8 cellular contexts compared by ENCODE assay signal in genomic region chr7:76461463-76462101, GRCh38. TPM values are rescaled to one million over a fixed set of nuclear protein-coding genes. Genes with fewer than 3 reads are reported as not detected.
DNase-seq lines count a peak whose midpoint lies in the region; ATAC-seq and TF ChIP-seq lines count a peak whose summit lies in the region.
"Not testable (repeated sequence)": the region's sequence is repeated elsewhere in the genome, so short reads cannot be mapped to it uniquely, and the experiment has no call there.

Gene DTX2 (plus strand): TSS chr7:76461709. CDS start chr7:76480510, 18,801 bp downstream.

- not testable (repeated sequence) for H2AFZ ChIP-seq in hepatocyte

- peak within 1 kb of the TSS; percentile 57 for H3K4me3 ChIP-seq in HUES6 (ENCODE audit: low read depth, low read length)
- H3K4me3 ChIP-seq in brain microvascular endothelial cell (ENCODE audit: low read depth, low read length) = peak within 1 kb of the TSS; percentile 49
- H3K4me3 ChIP-seq in hepatocyte = peak within 1 kb of the TSS; percentile 52
- H3K4me3 ChIP-seq in prostate gland = peak within 1 kb of the TSS; percentile 48 to 57
- peak within 1 kb of the TSS; percentile 40 for H3K4me3 ChIP-seq in urinary bladder (ENCODE audit: low read depth, low read length)

- H3K27ac ChIP-seq in HUES6 (ENCODE audit: low read depth, low read length); brain microvascular endothelial cell: not testable (repeated sequence)
- H3K27ac ChIP-seq in hepatocyte (peak within 1 kb of the TSS; percentile 62), prostate gland (peak within 1 kb of the TSS; percentile 79 to 81), urinary bladder (ENCODE audit: low read depth) (peak within 1 kb of the TSS; percentile 23)

- not testable (repeated sequence) for H3K79me2 ChIP-seq in hepatocyte

- H3K4me2 ChIP-seq in hepatocyte = not testable (repeated sequence)

- WGBS in hepatocyte (ENCODE audit: low lambda C conversion rate, missing lambda C conversion rate) = no CpG with 5 or more reads among the region's 54 CpGs
- no CpG with 5 or more reads among the region's 54 CpGs for WGBS in prostate gland
- WGBS in urinary bladder = 2% methylated on average over 19 of the region's 54 CpGs

- H3K4me3 Mint-ChIP-seq in activated CD4-positive, alpha-beta T cell treated with anti-CD3 and anti-CD28 coated beads, Interleukin-2, amount 10 ng/mL, durations not matched to agents 24 days and 14 days = peak within 1 kb of the TSS; percentile 67

- not testable (repeated sequence) for H3K9me3 Mint-ChIP-seq in activated CD4-positive, alpha-beta T cell treated with anti-CD3 and anti-CD28 coated beads, Interleukin-2, amount 10 ng/mL, durations not matched to agents 24 days and 14 days

- peak; percentile 89 for DNase-seq in activated CD4-positive, alpha-beta T cell treated with anti-CD3 and anti-CD28 coated beads, Interleukin-2, amount 10 ng/mL, durations not matched to agents 24 days and 14 days
- DNase-seq in brain microvascular endothelial cell; hepatocyte (ENCODE audit: low spot score); prostate gland (ENCODE audit: low spot score): not testable (repeated sequence)

- not testable (repeated sequence) for H4K20me1 ChIP-seq in hepatocyte (ENCODE audit: insufficient read depth, poor library complexity, severe bottlenecking)

- H3K27ac Mint-ChIP-seq in activated CD4-positive, alpha-beta T cell treated with anti-CD3 and anti-CD28 coated beads, Interleukin-2, amount 10 ng/mL, durations not matched to agents 24 days and 14 days = not testable (repeated sequence)

- intact Hi-C loops in activated CD4-positive, alpha-beta T cell treated with anti-CD3 and anti-CD28 coated beads, Interleukin-2, amount 10 ng/mL, durations not matched to agents 24 days and 14 days (cut with micrococcal nuclease); prostate gland (cut with DNase I): not testable (repeated sequence)

- not testable (repeated sequence) for H3K9me2 ChIP-seq in hepatocyte (replicated peaks; ENCODE audit: insufficient read depth)

- peak within 1 kb of the TSS; percentile 39 for H3K9ac ChIP-seq in HUES6 (ENCODE audit: low read length)

- H3K9me3 ChIP-seq in HUES6 (ENCODE audit: control insufficient read depth, insufficient read depth, low read depth, low read length); hepatocyte (ENCODE audit: low read depth); prostate gland: not testable (repeated sequence)

- not testable (repeated sequence) for H3K27me3 Mint-ChIP-seq in activated CD4-positive, alpha-beta T cell treated with anti-CD3 and anti-CD28 coated beads, Interleukin-2, amount 10 ng/mL, durations not matched to agents 24 days and 14 days

- not testable (repeated sequence) for H3K36me3 ChIP-seq in HUES6 (ENCODE audit: control insufficient read depth, insufficient read depth, low read length); brain microvascular endothelial cell (replicated peaks); hepatocyte (replicated peaks; ENCODE audit: insufficient read depth, low read depth); prostate gland; urinary bladder (ENCODE audit: insufficient read depth)

- H3K27me3 ChIP-seq in HUES6 (ENCODE audit: control insufficient read depth, insufficient read depth, low read length); brain microvascular endothelial cell (replicated peaks); hepatocyte; prostate gland (replicated peaks; ENCODE audit: insufficient read depth): not testable (repeated sequence)

- in situ Hi-C loops in brain microvascular endothelial cell (cut with HindIII; ENCODE audit: low pct_ligation_motif_present, low sequenced_read_pairs) = not testable (repeated sequence)

- peak; percentile 97 for ATAC-seq in GM18858 (IDR thresholded peaks at IDR 0.05; ENCODE audit: unreplicated experiment)
- ATAC-seq in HG02610 (IDR thresholded peaks at IDR 0.05; ENCODE audit: unreplicated experiment) = peak; percentile 95

- TF ChIP-seq CTCF in brain microvascular endothelial cell (IDR thresholded peaks at IDR 0.05; ENCODE audit: low read depth, low read length, missing control alignments); hepatocyte (IDR thresholded peaks at IDR 0.05; ENCODE audit: poor library complexity); prostate gland (IDR thresholded peaks at IDR 0.05): not testable (repeated sequence)

- TF ChIP-seq POLR2A in prostate gland (IDR thresholded peaks at IDR 0.05) = not testable (repeated sequence)

- not testable (repeated sequence) for H3K4me1 Mint-ChIP-seq in activated CD4-positive, alpha-beta T cell treated with anti-CD3 and anti-CD28 coated beads, Interleukin-2, amount 10 ng/mL, durations not matched to agents 24 days and 14 days

- not testable (repeated sequence) for H3K36me3 Mint-ChIP-seq in activated CD4-positive, alpha-beta T cell treated with anti-CD3 and anti-CD28 coated beads, Interleukin-2, amount 10 ng/mL, durations not matched to agents 24 days and 14 days (ENCODE audit: low read depth)

- H3K4me1 ChIP-seq in HUES6 (ENCODE audit: control insufficient read depth, insufficient read depth, low read length); hepatocyte (ENCODE audit: insufficient read depth); prostate gland (replicated peaks); urinary bladder (ENCODE audit: insufficient read depth): not testable (repeated sequence)

RNA-seq across cellular contexts. Expression of gene DTX2, which starts in this region (rescaled TPM):
- 23.7 and 26.3 TPM in 2 replicates for total RNA-seq in activated CD4-positive, alpha-beta T cell treated with anti-CD3 and anti-CD28 coated beads, Interleukin-2, amount 10 ng/mL, durations not matched to agents 24 days and 14 days
- total RNA-seq in hepatocyte = 7.6 TPM in 2 replicates
- 22.2 and 23.1 TPM in 2 replicates for polyA plus RNA-seq in hepatocyte
- 100 to 1,000 TPM in 1 of 2 donors, 10 to 100 TPM in 1; 67.8 to 142 TPM for total RNA-seq in prostate gland
- total RNA-seq in urinary bladder = 7.8 TPM
- polyA plus RNA-seq in urinary bladder = 20.2 TPM
